In the genomic region with DNA sequence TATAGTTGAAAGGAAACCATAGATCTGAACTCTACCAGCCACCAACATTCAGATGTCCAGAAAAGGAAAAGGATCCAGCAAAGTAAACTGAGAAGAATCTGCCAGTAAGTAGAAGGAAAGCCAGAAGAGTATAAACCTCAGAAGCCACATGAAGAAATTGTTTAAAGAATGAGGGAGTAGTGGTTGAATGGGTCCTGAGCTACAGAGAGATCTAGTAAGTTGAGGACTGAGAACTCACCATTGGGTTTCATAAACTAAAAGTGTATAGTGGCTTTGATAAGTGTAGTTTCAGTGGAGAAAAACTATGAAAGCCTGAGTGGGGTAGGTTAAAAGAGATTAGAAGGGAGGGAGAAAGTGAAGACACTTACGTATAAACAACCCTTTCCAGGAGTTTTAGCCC, we compare ENCODE assay signal across 22 cellular contexts. TPM values are rescaled to one million over a fixed set of nuclear protein-coding genes. Genes with fewer than 3 reads are reported as not detected.
DNase-seq lines count a peak whose midpoint lies in the region; ATAC-seq and TF ChIP-seq lines count a peak whose summit lies in the region.
"Had no signal": no experiment of that assay in that cellular context is flagged by ENCODE, and none has a peak within 500 bp of the region (broad histone marks: within the 10 kb centered on the region; RNA-seq: fewer than 3 reads in every experiment).

No MANE protein-coding gene starts in this region.

- no peak for TF ChIP-seq POLR2A in ovary (IDR thresholded peaks at IDR 0.05)

- no peaks in the 10 kb centered on the region for H3K36me3 ChIP-seq in ovary
- H3K36me3 ChIP-seq: upper lobe of right lung had no signal

- H3K27me3 Mint-ChIP-seq in stimulated activated naive CD8-positive, alpha-beta T cell treated with anti-CD3 and anti-CD28 coated beads, Interleukin-15, amount 100 ng/mL, for 72 hours, result no peaks in the 10 kb centered on the region
- H3K27me3 Mint-ChIP-seq: CD4-positive, alpha-beta T cell had no signal

- 77 to 93% (median 91%) methylated on average over 1 of the region's 1 CpG for WGBS in ovary, 3 donors

- no peak for TF ChIP-seq CTCF in ovary (IDR thresholded peaks at IDR 0.05)

- H3K4me3 Mint-ChIP-seq in stimulated activated naive CD8-positive, alpha-beta T cell treated with anti-CD3 and anti-CD28 coated beads, Interleukin-15, amount 100 ng/mL, for 72 hours, result no peak overlapping the region
- H3K4me3 Mint-ChIP-seq: CD4-positive, alpha-beta T cell; endodermal cell; H9 had no signal

- intact Hi-C loops in ovary (cut with DNase I), result no loop called here

- TF ChIP-seq EP300 in ovary (IDR thresholded peaks at IDR 0.05), result no peak

- no peaks in the 10 kb centered on the region for H3K9me3 ChIP-seq in ovary
- H3K9me3 ChIP-seq: A549, upper lobe of right lung had no signal

- peaks cover 42% of the 10 kb centered on the region for H3K4me1 Mint-ChIP-seq in stimulated activated naive CD8-positive, alpha-beta T cell treated with anti-CD3 and anti-CD28 coated beads, Interleukin-15, amount 100 ng/mL, for 72 hours

- peak; percentile 89 to 93 for ATAC-seq in activated naive CD4-positive, alpha-beta T cell treated with anti-CD3 and anti-CD28 coated beads, Interleukin-2, amount 50 U/mL, for 72 hours
- ATAC-seq in GM21723 (IDR thresholded peaks at IDR 0.05; ENCODE audit: unreplicated experiment), result peak; percentile 58
- peak; percentile 55 for ATAC-seq in HG03565 (IDR thresholded peaks at IDR 0.05; ENCODE audit: unreplicated experiment)
- ATAC-seq in stimulated activated naive CD8-positive, alpha-beta T cell treated with anti-CD3 and anti-CD28 coated beads, Interleukin-15, amount 100 ng/mL, for 72 hours, result peak; percentile 92
- no peak for ATAC-seq in HG02642 (IDR thresholded peaks at IDR 0.05; ENCODE audit: poor library complexity, unreplicated experiment)
- ATAC-seq: A549, upper lobe of right lung had no signal

- H3K36me3 Mint-ChIP-seq in activated naive CD4-positive, alpha-beta T cell treated with anti-CD3 and anti-CD28 coated beads, Interleukin-2, amount 50 U/mL, for 72 hours, result peaks cover 10 to 31% of the 10 kb centered on the region in 2 donors

- no peak overlapping the region for H3K27ac Mint-ChIP-seq in activated naive CD4-positive, alpha-beta T cell treated with anti-CD3 and anti-CD28 coated beads, Interleukin-2, amount 50 U/mL, for 72 hours
- H3K27ac Mint-ChIP-seq in stimulated activated naive CD8-positive, alpha-beta T cell treated with anti-CD3 and anti-CD28 coated beads, Interleukin-15, amount 100 ng/mL, for 72 hours, result no peak overlapping the region
- H3K27ac Mint-ChIP-seq: CD4-positive, alpha-beta T cell; endodermal cell; H9 had no signal

- no peak overlapping the region for H3K4me3 ChIP-seq in ovary
- H3K4me3 ChIP-seq: A549, upper lobe of right lung had no signal

- no peak for DNase-seq in activated naive CD4-positive, alpha-beta T cell treated with anti-CD3 and anti-CD28 coated beads, Interleukin-2, amount 50 U/mL, for 72 hours (ENCODE audit: low spot score in 2 of 2)
- no peak for DNase-seq in activated naive CD4-positive, alpha-beta T cell (lab: John Stamatoyannopoulos, UW)
- DNase-seq in stimulated activated naive CD8-positive, alpha-beta T cell treated with anti-CD3 and anti-CD28 coated beads, Interleukin-15, amount 100 ng/mL, for 72 hours, result no peak
- DNase-seq in ovary, result no peak
- DNase-seq in stimulated activated CD8-positive, alpha-beta memory T cell treated with anti-CD3 and anti-CD28 coated beads, Interleukin-4, amount 100 ng/mL, for 48 hours, result no peak
- DNase-seq: activated CD4-positive, alpha-beta T cell treated with anti-CD3 and anti-CD28 coated beads for 4 hours; activated T-cell treated with anti-CD3 and anti-CD28 coated beads, Interleukin-2, amount 50 U/mL, for 48 hours; CD4-positive, alpha-beta T cell; EL; endodermal cell; H9; MM.1S; NCI-H187 treated with DMSO at 0.1 percent for 48 hours; NCI-H510A; stimulated activated CD4-positive, alpha-beta T cell treated with anti-CD3 and anti-CD28 coated beads, Interleukin-4, amount 100 ng/mL, for 4 hours; T1000; upper lobe of right lung had no signal

- no peaks in the 10 kb centered on the region for H3K27me3 ChIP-seq in ovary
- H3K27me3 ChIP-seq: upper lobe of right lung had no signal

- H3K4me1 ChIP-seq in ovary (ENCODE audit: insufficient read depth), result peaks cover 3% of the 10 kb centered on the region

- no peaks in the 10 kb centered on the region for H3K9me3 Mint-ChIP-seq in activated naive CD4-positive, alpha-beta T cell treated with anti-CD3 and anti-CD28 coated beads, Interleukin-2, amount 50 U/mL, for 72 hours
- no peaks in the 10 kb centered on the region for H3K9me3 Mint-ChIP-seq in stimulated activated naive CD8-positive, alpha-beta T cell treated with anti-CD3 and anti-CD28 coated beads, Interleukin-15, amount 100 ng/mL, for 72 hours
- H3K9me3 Mint-ChIP-seq: CD4-positive, alpha-beta T cell; endodermal cell; H9 had no signal

- no peak overlapping the region for H3K27ac ChIP-seq in ovary
- H3K27ac ChIP-seq: A549, upper lobe of right lung had no signal

RNA-seq across cellular contexts. Expression of a gene that starts 32.0 kb away (rescaled TPM):
- 10 to 100 TPM in 1 of 2 donors, 1 to 10 TPM in 1; 10.0 to 11.2 TPM for total RNA-seq in activated naive CD4-positive, alpha-beta T cell treated with anti-CD3 and anti-CD28 coated beads, Interleukin-2, amount 50 U/mL, for 72 hours
- total RNA-seq in ovary, result 1 to 10 TPM; 1.2 to 5.0 (median 3.4) TPM
- polyA plus RNA-seq in ovary, result under 1 TPM; 0.11 to 0.53 TPM
- total RNA-seq: SK-MEL-5 had no signal

RNA-seq across cellular contexts. Expression of a gene that starts 50.6 kb away (rescaled TPM):
- 10 to 100 TPM; 88.0 to 98.2 TPM for total RNA-seq in activated naive CD4-positive, alpha-beta T cell treated with anti-CD3 and anti-CD28 coated beads, Interleukin-2, amount 50 U/mL, for 72 hours
- 10 to 100 TPM; 47.2 to 75.9 (median 62.6) TPM for total RNA-seq in ovary
- polyA plus RNA-seq in ovary, result 10 to 100 TPM; 39.6 to 65.4 TPM
